Comparison of ENCODE assay signal across 8 cellular contexts in genomic region chr2:218892693-218893348, GRCh38.
DNase-seq lines count a peak whose midpoint lies in the region; TF ChIP-seq lines count a peak whose summit lies in the region.

No MANE protein-coding gene starts in this region.

- TF ChIP-seq CTCF in GM12865 (IDR thresholded peaks at IDR 0.05; ENCODE audit: insufficient read depth, low read depth, low read length, missing control alignments) = peak; percentile 54

- H3K36me3 ChIP-seq in iPS-15b (ENCODE audit: control insufficient read depth, insufficient read depth, low read length) = no peaks in the 10 kb centered on the region

- H3K4me1 ChIP-seq in iPS-15b (ENCODE audit: control insufficient read depth, insufficient read depth, low read length) = peaks cover 13% of the 10 kb centered on the region

- CTCF ChIA-PET in HEK293T (lab: Yijun Ruan, JAX) = interaction anchor here (0.6 to 2.6 kb wide), 8 partner anchors 9 to 87 kb away, joined by 3 to 15 read pairs (median 4); partner anchors contain the start of gene WNT10A

- no peak overlapping the region for H3K9ac ChIP-seq in iPS-15b (ENCODE audit: low read depth, low read length)

- peaks cover 100% of the 10 kb centered on the region for H3K27me3 ChIP-seq in iPS-15b (ENCODE audit: control insufficient read depth, insufficient read depth, low read length)

- POLR2A ChIA-PET in HEK293T (lab: Yijun Ruan, JAX) = no interaction called here

- H3K27ac ChIP-seq in skin epidermis = peak overlapping the region; percentile 2 to 93 (median 62)

- H3K9me3 ChIP-seq in iPS-15b (ENCODE audit: control insufficient read depth, insufficient read depth, low read length) = no peaks in the 10 kb centered on the region

- DNase-seq in GM12865 (ENCODE audit: low read depth) = peak; percentile 94
- peak; percentile 61 for DNase-seq in HEK293T (ENCODE audit: extremely low spot score)
- DNase-seq in MV-4-11 (lab: John Stamatoyannopoulos, UW) = peak; percentile 68
- peak; percentile 76 to 92 (median 83) for DNase-seq in T-helper 1 cell
- peak; percentile 14 for DNase-seq in amniotic stem cell (lab: John Stamatoyannopoulos, UW)
- DNase-seq in T1000 (lab: John Stamatoyannopoulos, UW) = no peak

- peak overlapping the region; percentile 90 for H3K4me3 ChIP-seq in GM12865 (ENCODE audit: low read depth, low read length)
- H3K4me3 ChIP-seq in iPS-15b (ENCODE audit: low read depth, low read length) = peak overlapping the region; percentile 40
- peak overlapping the region; percentile 11 to 45 (median 27) for H3K4me3 ChIP-seq in skin epidermis

TF ChIP-seq in HEK293T, 16 proteins besides CTCF, POLR2A, EP300 and RAD21:
- no peak for TF ChIP-seq ZNF384 (IDR thresholded peaks at IDR 0.05)
- no peak for TF ChIP-seq ELF4 (IDR thresholded peaks at IDR 0.05)
- TF ChIP-seq, protein P1, sequence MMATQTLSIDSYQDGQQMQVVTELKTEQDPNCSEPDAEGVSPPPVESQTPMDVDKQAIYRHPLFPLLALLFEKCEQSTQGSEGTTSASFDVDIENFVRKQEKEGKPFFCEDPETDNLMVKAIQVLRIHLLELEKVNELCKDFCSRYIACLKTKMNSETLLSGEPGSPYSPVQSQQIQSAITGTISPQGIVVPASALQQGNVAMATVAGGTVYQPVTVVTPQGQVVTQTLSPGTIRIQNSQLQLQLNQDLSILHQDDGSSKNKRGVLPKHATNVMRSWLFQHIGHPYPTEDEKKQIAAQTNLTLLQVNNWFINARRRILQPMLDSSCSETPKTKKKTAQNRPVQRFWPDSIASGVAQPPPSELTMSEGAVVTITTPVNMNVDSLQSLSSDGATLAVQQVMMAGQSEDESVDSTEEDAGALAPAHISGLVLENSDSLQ (IDR thresholded peaks at IDR 0.05) = 0 out of 2 replicates have a peak, but pooled peaks have one; percentile 12
- TF ChIP-seq FOXA1 (IDR thresholded peaks at IDR 0.05) = no peak
- no peak for TF ChIP-seq TARDBP (IDR thresholded peaks at IDR 0.05)
- no peak for TF ChIP-seq CTBP1 (IDR thresholded peaks at IDR 0.05; ENCODE audit: borderline replicate concordance)
- no peak for TF ChIP-seq SP1 (IDR thresholded peaks at IDR 0.05)
- TF ChIP-seq ARNT (IDR thresholded peaks at IDR 0.05) = no peak

Comparison
In these comparisons a context has a peak if more than half of its experiments do, and no peak if none do; other contexts are left out.
1. H3K4me3 ChIP-seq: peak in every context shown above with its lines; median percentile 90 in GM12865; 40 in iPS-15b; 27 in skin epidermis.